ENCODE assay signal across 10 cellular contexts in genomic region chr14:100031506-100032281, GRCh38. TPM values are rescaled to one million over a fixed set of nuclear protein-coding genes. Genes with fewer than 3 reads are reported as not detected.
DNase-seq lines count a peak whose midpoint lies in the region; TF ChIP-seq lines count a peak whose summit lies in the region.
"Had no signal": no experiment of that assay in that cellular context is flagged by ENCODE, and none has a peak within 500 bp of the region (broad histone marks: within the 10 kb centered on the region; RNA-seq: fewer than 3 reads in every experiment).

No MANE protein-coding gene starts in this region.

- no peaks in the 10 kb centered on the region for H3K27me3 ChIP-seq in ascending aorta
- H3K27me3 ChIP-seq in transverse colon, result peaks cover 2% of the 10 kb centered on the region
- H3K27me3 ChIP-seq: neutrophil had no signal

- TF ChIP-seq POLR2A in transverse colon (IDR thresholded peaks at IDR 0.05), result no peak

- TF ChIP-seq CTCF in ascending aorta (IDR thresholded peaks at IDR 0.05) (no peak), transverse colon (IDR thresholded peaks at IDR 0.05) (no peak)

- H3K27ac ChIP-seq in ascending aorta (peak overlapping the region; percentile 42 to 48), transverse colon (peak overlapping the region; percentile 56 to 77 (median 63))
- H3K27ac ChIP-seq: 22Rv1, neutrophil had no signal

- H3K4me1 ChIP-seq in ascending aorta, result peaks cover 0 to 17% of the 10 kb centered on the region in 2 donors
- H3K4me1 ChIP-seq in transverse colon, result peaks cover 2 to 31% (median 9%) of the 10 kb centered on the region in 4 donors

- in situ Hi-C loops in transverse colon (cut with MboI; ENCODE audit: low pct_ligation_motif_present in 1 of 4, low pct_unique_long_range_greater_than_20kb in 1 of 4, low sequenced_read_pairs in 3 of 4), result no loop called here

- intact Hi-C loops in ascending aorta (cut with DNase I) (loop anchor here (5.0 kb wide), 2 partner anchors 49 to 76 kb away; no protein-coding TSS in a partner anchor), transverse colon (cut with DNase I; ENCODE audit: low total_unique reads) (no loop called here)

- H3K9me3 ChIP-seq in ascending aorta (no peaks in the 10 kb centered on the region), transverse colon (no peaks in the 10 kb centered on the region)
- H3K9me3 ChIP-seq: neutrophil had no signal

- 45 to 60% methylated on average over 6 to 7 of the region's 7 CpGs for WGBS in transverse colon (ENCODE audit: low coverage in 1 of 2), 2 donors

- DNase-seq in DMS 273 (lab: John Stamatoyannopoulos, UW; ENCODE audit: unreplicated experiment), result peak; percentile 23
- no peak for DNase-seq in DMS 273 treated with DMSO at 0.1 percent for 48 hours (lab: John Stamatoyannopoulos, UW)
- DNase-seq in ascending aorta (ENCODE audit: low spot score in 2 of 2), result peak; percentile 14 to 85
- DNase-seq in iris pigment epithelial cell (ENCODE audit: low read depth), result peak; percentile 99
- peak; percentile 24 for DNase-seq in transverse colon
- DNase-seq in NCI-H187 treated with DMSO at 0.1 percent for 48 hours (lab: John Stamatoyannopoulos, UW), result no peak
- no peak for DNase-seq in activated naive CD4-positive, alpha-beta T cell treated with anti-CD3 and anti-CD28 coated beads, Interleukin-2, amount 50 U/mL, for 16 hours
- DNase-seq in HUDEP-2 (lab: John Stamatoyannopoulos, UW; ENCODE audit: unreplicated experiment in 76 of 76), result no peak

- H3K4me3 ChIP-seq in ascending aorta (peak overlapping the region in 1 of 2 donors; percentile 34), transverse colon (peak overlapping the region in 1 of 4 donors; percentile 11)

- no peak for TF ChIP-seq EP300 in transverse colon (IDR thresholded peaks at IDR 0.05; ENCODE audit: low read depth)

- no peaks in the 10 kb centered on the region for H3K36me3 ChIP-seq in ascending aorta
- no peaks in the 10 kb centered on the region for H3K36me3 ChIP-seq in transverse colon
- H3K36me3 ChIP-seq: neutrophil had no signal

RNA-seq across cellular contexts. Expression of gene EVL, which starts 33.5 kb away (rescaled TPM):
- 11.7 TPM for total RNA-seq in ascending aorta
- total RNA-seq in transverse colon, result 10 to 100 TPM; 22.8 to 86.4 (median 45.2) TPM

Comparison
In these comparisons a context has a peak if more than half of its experiments do, and no peak if none do; other contexts are left out.
1. DNase-seq: peak in DMS 273 (single experiment), ascending aorta (2 of 2), iris pigment epithelial cell (single experiment) and transverse colon (single experiment); none in DMS 273 treated with DMSO at 0.1 percent for 48 hours (single experiment), NCI-H187 treated with DMSO at 0.1 percent for 48 hours (single experiment), activated naive CD4-positive, alpha-beta T cell treated with anti-CD3 and anti-CD28 coated beads, Interleukin-2, amount 50 U/mL, for 16 hours (single experiment) and HUDEP-2 (0 of 76).